ENCODE assay signal across 3 cellular contexts in genomic region chr2:1159013-1159412, GRCh38.
TF ChIP-seq lines count a peak whose summit lies in the region.

No MANE protein-coding gene starts in this region.

TF ChIP-seq in GM12891, 5 proteins besides CTCF, POLR2A, EP300 and RAD21:
- TF ChIP-seq TAF1 (IDR thresholded peaks at IDR 0.05; ENCODE audit: low read depth, low read length) (no peak), POLR2AphosphoS5 (IDR thresholded peaks at IDR 0.05; ENCODE audit: low read depth, low read length) (no peak), SPI1 (IDR thresholded peaks at IDR 0.05; ENCODE audit: low read depth, low read length) (no peak), POU2F2 (IDR thresholded peaks at IDR 0.05; ENCODE audit: low read depth, low read length) (no peak), PAX5 (IDR thresholded peaks at IDR 0.05; ENCODE audit: insufficient read depth, low read length, severe bottlenecking) (no peak)

TF ChIP-seq in HEK293, 187 proteins besides CTCF, POLR2A, EP300 and RAD21:
- TF ChIP-seq ZSCAN4 (tag by site-specific recombination; IDR thresholded peaks at IDR 0.05) (peak; percentile 75), MYNN (tag by site-specific recombination; IDR thresholded peaks at IDR 0.05; ENCODE audit: borderline replicate concordance) (no peak), SALL2 (tag by site-specific recombination; IDR thresholded peaks at IDR 0.05; ENCODE audit: borderline replicate concordance) (no peak), PRDM6 (tag by site-specific recombination; IDR thresholded peaks at IDR 0.05) (no peak), ZNF433 (tag by site-specific recombination; IDR thresholded peaks at IDR 0.05; ENCODE audit: low read depth) (no peak), ZNF211 (tag by site-specific recombination; IDR thresholded peaks at IDR 0.05; ENCODE audit: low read depth) (no peak)

TF ChIP-seq in H1, 55 proteins besides CTCF, POLR2A, EP300 and RAD21 (continued from another document):
- TF ChIP-seq SUZ12 (IDR thresholded peaks at IDR 0.05; ENCODE audit: low read length) (no peak), PHF8 (conservative IDR thresholded peaks at IDR 0.05; ENCODE audit: low read depth, low read length) (no peak), SP1 (IDR thresholded peaks at IDR 0.05; ENCODE audit: low read depth, low read length) (no peak), MAX (IDR thresholded peaks at IDR 0.05) (no peak), JUND (IDR thresholded peaks at IDR 0.05; ENCODE audit: low read length) (no peak), POU5F1 (IDR thresholded peaks at IDR 0.05; ENCODE audit: low read depth, low read length) (no peak), SP2 (IDR thresholded peaks at IDR 0.05; ENCODE audit: low read length) (no peak), ASH2L (IDR thresholded peaks at IDR 0.05; ENCODE audit: low read length) (no peak), RNF2 (IDR thresholded peaks at IDR 0.05; ENCODE audit: borderline replicate concordance, low read depth, low read length, missing control alignments, poor library complexity, severe bottlenecking) (no peak), BRCA1 (IDR thresholded peaks at IDR 0.05; ENCODE audit: low read depth, low read length) (no peak), CHD7 (IDR thresholded peaks at IDR 0.05; ENCODE audit: insufficient replicate concordance, low read length) (no peak)
TF ChIP-seq in H1: peak in this region for 0.
